Comparison of ENCODE assay signal across 23 cellular contexts in genomic region chr12:98053202-98053601, GRCh38.
"Had no signal": no experiment of that assay in that cellular context is flagged by ENCODE, and none has a peak within 500 bp of the region (broad histone marks: within the 10 kb centered on the region; RNA-seq: fewer than 3 reads in every experiment).

No MANE protein-coding gene starts in this region.

- DNase-seq: activated CD4-positive, alpha-beta T cell treated with anti-CD3 and anti-CD28 coated beads for 1 hour; activated CD4-positive, alpha-beta T cell treated with anti-CD3 and anti-CD28 coated beads, Interleukin-2, amount 50 U/mL, for 1 hour; activated CD8-positive, alpha-beta T cell treated with anti-CD3 and anti-CD28 coated beads, Interleukin-2, amount 10 ng/mL, durations not matched to agents 7 days and 5 days; activated naive CD4-positive, alpha-beta T cell; activated naive CD8-positive, alpha-beta T cell treated with anti-CD3 and anti-CD28 coated beads for 36 hours; activated T-cell treated with anti-CD3 and anti-CD28 coated beads, Interleukin-2, amount 50 U/mL, for 24 hours; central memory CD4-positive, alpha-beta T cell; dermis blood vessel endothelial cell; effector CD8-positive, alpha-beta T cell; erythroblast; foreskin fibroblast; left colon; lower lobe of right lung; mesendoderm; mucosa of descending colon; nephron progenitor cell; pancreas; right cardiac atrium; stimulated activated CD4-positive, alpha-beta T cell treated with anti-CD3 and anti-CD28 coated beads, Interleukin-12 subunit alpha, Interleukin-12 subunit beta, amount 100 ng/mL, for 4 hours; substantia nigra; tibial artery had no signal

- ATAC-seq: activated CD8-positive, alpha-beta T cell treated with anti-CD3 and anti-CD28 coated beads, Interleukin-2, amount 10 ng/mL, durations not matched to agents 7 days and 5 days; left colon; lower lobe of right lung; mucosa of descending colon; pancreas; right cardiac atrium had no signal

- FAIRE-seq: astrocyte, keratinocyte, pancreas had no signal
